27 cellular contexts compared by ENCODE assay signal in genomic region chr2:232653441-232653840, GRCh38. TPM values are rescaled to one million over a fixed set of nuclear protein-coding genes. Genes with fewer than 3 reads are reported as not detected.
"Had no signal": no experiment of that assay in that cellular context is flagged by ENCODE, and none has a peak within 500 bp of the region (broad histone marks: within the 10 kb centered on the region; RNA-seq: fewer than 3 reads in every experiment).

No MANE protein-coding gene starts in this region.

- H3K27me3 ChIP-seq: body of pancreas, gastroesophageal sphincter, heart left ventricle, right atrium auricular region, stomach, suprapubic skin had no signal

- H3K4me3 ChIP-seq: body of pancreas, coronary artery, gastroesophageal sphincter, heart left ventricle, left ventricle myocardium inferior, lung, right atrium auricular region, stomach, suprapubic skin had no signal

- H3K27ac ChIP-seq: body of pancreas, coronary artery, gastroesophageal sphincter, heart left ventricle, left ventricle myocardium inferior, parathyroid adenoma, right atrium auricular region, stomach, suprapubic skin had no signal

- H3K4me1 ChIP-seq: body of pancreas, gastroesophageal sphincter, parathyroid adenoma, right atrium auricular region, suprapubic skin had no signal

- DNase-seq: activated CD4-positive, alpha-beta T cell treated with anti-CD3 and anti-CD28 coated beads for 1 hour; activated CD4-positive, alpha-beta T cell treated with anti-CD3 and anti-CD28 coated beads, Interleukin-2, amount 50 U/mL, for 1 hour; activated CD8-positive, alpha-beta T cell treated with anti-CD3 and anti-CD28 coated beads for 36 hours; activated gamma-delta T cell treated with Interleukin-2 at 50 U/mL for 16 hours; activated naive CD8-positive, alpha-beta T cell treated with anti-CD3 and anti-CD28 coated beads, Interleukin-2, amount 50 U/mL, for 24 hours; activated T-cell treated with anti-CD3 and anti-CD28 coated beads, Interleukin-2, amount 50 U/mL, for 4 hours; body of pancreas; heart left ventricle; immature natural killer cell; kidney glomerular epithelial cell; left ventricle myocardium inferior; naive thymus-derived CD4-positive, alpha-beta T cell; stimulated activated CD4-positive, alpha-beta T cell treated with anti-CD3 and anti-CD28 coated beads, Interleukin-15, amount 100 ng/mL, for 24 hours; stimulated activated CD4-positive, alpha-beta T cell treated with anti-CD3 and anti-CD28 coated beads, Interleukin-2, amount 100 ng/mL, for 24 hours; stimulated activated naive B cell treated with anti-CD40 and anti-IgM and Interleukin-4, amounts not matched to agents 10 μg/mL and 1 μg/mL and 100 μg/mL, for 72 hours; stomach; T-helper 17 cell; trophoblast cell had no signal

- H3K9ac ChIP-seq: parathyroid adenoma had no signal

- H3K9me3 ChIP-seq: body of pancreas, gastroesophageal sphincter, heart left ventricle, left ventricle myocardium inferior, right atrium auricular region, stomach, suprapubic skin had no signal

- H3K36me3 ChIP-seq: gastroesophageal sphincter, heart left ventricle, left ventricle myocardium inferior, right atrium auricular region, stomach, suprapubic skin had no signal

RNA-seq across cellular contexts. Expression of gene EFHD1, which starts 20.0 kb away (rescaled TPM):
- total RNA-seq: endothelial cell of umbilical vein, fibroblast of lung, pulmonary artery endothelial cell had no signal
